ENCODE assay signal across 12 cellular contexts in genomic region chr5:52710310-52710971, GRCh38.
A peak's percentile ranks its signal among the peaks of the same experiment; 100 is the strongest.
DNase-seq lines count a peak whose midpoint lies in the region; ATAC-seq and TF ChIP-seq lines count a peak whose summit lies in the region.
"Had no signal": no experiment of that assay in that cellular context is flagged by ENCODE, and none has a peak within 500 bp of the region (broad histone marks: within the 10 kb centered on the region; RNA-seq: fewer than 3 reads in every experiment).

No MANE protein-coding gene starts in this region.

- ATAC-seq in GM18520 (IDR thresholded peaks at IDR 0.05; ENCODE audit: unreplicated experiment) (peak; percentile 41), GM21825 (IDR thresholded peaks at IDR 0.05; ENCODE audit: unreplicated experiment) (peak; percentile 72), lower lobe of right lung (no peak)
- no peak for ATAC-seq in activated T-cell treated with anti-CD3 and anti-CD28 coated beads, Interleukin-2, amount 50 U/mL, for 4 hours

- TF ChIP-seq POLR2A in Peyer's patch (IDR thresholded peaks at IDR 0.05): no peak

- DNase-seq in NCI-H774 (lab: John Stamatoyannopoulos, UW): peak; percentile 19
- DNase-seq in lower lobe of right lung: no peak
- DNase-seq in NCI-H526 (lab: John Stamatoyannopoulos, UW): no peak
- no peak for DNase-seq in activated T-cell treated with anti-CD3 and anti-CD28 coated beads, Interleukin-2, amount 50 U/mL, for 4 hours
- DNase-seq in Peyer's patch: no peak
- DNase-seq in NOMO-1 treated with DMSO at 0.1 percent for 48 hours (lab: John Stamatoyannopoulos, UW; ENCODE audit: unreplicated experiment): no peak
- DNase-seq: BE2C; MG63; NCI-H510A; stimulated activated CD4-positive, alpha-beta T cell treated with anti-CD3 and anti-CD28 coated beads, Interleukin-12 subunit alpha, Interleukin-12 subunit beta, amount 100 ng/mL, for 4 hours had no signal

- H3K36me3 Mint-ChIP-seq in activated T-cell treated with anti-CD3 and anti-CD28 coated beads, Interleukin-2, amount 50 U/mL, for 4 hours (ENCODE audit: insufficient read depth): no peaks in the 10 kb centered on the region

- H3K27ac ChIP-seq in lower lobe of right lung (peak overlapping the region; percentile 33), Peyer's patch (peak overlapping the region in 2 of 4 donors; percentile 45 to 64)

- no peak overlapping the region for H3K4me3 Mint-ChIP-seq in activated T-cell treated with anti-CD3 and anti-CD28 coated beads, Interleukin-2, amount 50 U/mL, for 4 hours

- H3K9me3 ChIP-seq in lower lobe of right lung (no peaks in the 10 kb centered on the region), Peyer's patch (no peaks in the 10 kb centered on the region)
- H3K9me3 ChIP-seq: BE2C, MG63 had no signal

- H3K4me1 ChIP-seq in lower lobe of right lung (peaks cover 11% of the 10 kb centered on the region), Peyer's patch (peaks cover 0 to 19% (median 2%) of the 10 kb centered on the region in 4 donors)

- H3K4me3 ChIP-seq in lower lobe of right lung: no peak overlapping the region
- no peak overlapping the region for H3K4me3 ChIP-seq in Peyer's patch
- H3K4me3 ChIP-seq: MG63 had no signal

- TF ChIP-seq CTCF in lower lobe of right lung (IDR thresholded peaks at IDR 0.05) (no peak), Peyer's patch (IDR thresholded peaks at IDR 0.05) (no peak)

- peaks cover 60% of the 10 kb centered on the region for H3K4me1 Mint-ChIP-seq in activated T-cell treated with anti-CD3 and anti-CD28 coated beads, Interleukin-2, amount 50 U/mL, for 4 hours (ENCODE audit: low read depth)

- intact Hi-C loops in lower lobe of right lung (cut with DNase I): no loop called here

- H3K36me3 ChIP-seq in lower lobe of right lung: no peaks in the 10 kb centered on the region
- no peaks in the 10 kb centered on the region for H3K36me3 ChIP-seq in Peyer's patch
- H3K36me3 ChIP-seq: BE2C, MG63 had no signal

- no peaks in the 10 kb centered on the region for H3K27me3 Mint-ChIP-seq in activated T-cell treated with anti-CD3 and anti-CD28 coated beads, Interleukin-2, amount 50 U/mL, for 4 hours (ENCODE audit: low read depth)

- H3K27me3 ChIP-seq in lower lobe of right lung (ENCODE audit: low read depth): no peaks in the 10 kb centered on the region
- H3K27me3 ChIP-seq in Peyer's patch: no peaks in the 10 kb centered on the region
- H3K27me3 ChIP-seq: BE2C, MG63 had no signal

- no peaks in the 10 kb centered on the region for H3K9me3 Mint-ChIP-seq in activated T-cell treated with anti-CD3 and anti-CD28 coated beads, Interleukin-2, amount 50 U/mL, for 4 hours

Comparison
In these comparisons a context has a peak if more than half of its experiments do, and no peak if none do; other contexts are left out.
1. ATAC-seq: peak in GM18520 (single experiment) and GM21825 (single experiment); none in lower lobe of right lung (0 of 2) and activated T-cell treated with anti-CD3 and anti-CD28 coated beads, Interleukin-2, amount 50 U/mL, for 4 hours (0 of 2).